ENCODE assay signal across 1 cellular context in genomic region chr2:99559075-99559662, GRCh38.
A peak's percentile ranks its signal among the peaks of the same experiment; 100 is the strongest.
TF ChIP-seq lines count a peak whose summit lies in the region.

No MANE protein-coding gene starts in this region.

TF ChIP-seq in HepG2, 621 proteins besides CTCF, POLR2A, EP300 and RAD21 (continued from another document and continues in another):
- TF ChIP-seq ELK4 (CRISPR knock-in tag; IDR thresholded peaks at IDR 0.05; ENCODE audit: borderline replicate concordance), result no peak
- TF ChIP-seq MEIS1 (CRISPR knock-in tag; IDR thresholded peaks at IDR 0.05; ENCODE audit: borderline replicate concordance), result no peak
- no peak for TF ChIP-seq GZF1 (CRISPR knock-in tag; IDR thresholded peaks at IDR 0.05)
- no peak for TF ChIP-seq MXD1 (CRISPR knock-in tag; IDR thresholded peaks at IDR 0.05)
- TF ChIP-seq ZNF432 (CRISPR knock-in tag; IDR thresholded peaks at IDR 0.05; ENCODE audit: borderline replicate concordance), result no peak
- no peak for TF ChIP-seq ZNF30 (CRISPR knock-in tag; IDR thresholded peaks at IDR 0.05)
- TF ChIP-seq TOPORS (CRISPR knock-in tag; IDR thresholded peaks at IDR 0.05), result no peak
- TF ChIP-seq BORCS8-MEF2B (CRISPR knock-in tag; IDR thresholded peaks at IDR 0.05), result no peak
- no peak for TF ChIP-seq ZNF329 (CRISPR knock-in tag; IDR thresholded peaks at IDR 0.05; ENCODE audit: low read depth)
- TF ChIP-seq XRCC5 (optimal IDR thresholded peaks at IDR 0.05; ENCODE audit: low read length), result peak; percentile 85
- no peak for TF ChIP-seq FOXJ3 (CRISPR knock-in tag; IDR thresholded peaks at IDR 0.05; ENCODE audit: borderline replicate concordance)
- TF ChIP-seq BCL6 (CRISPR knock-in tag; IDR thresholded peaks at IDR 0.05), result no peak
- no peak for TF ChIP-seq ZSCAN30 (CRISPR knock-in tag; IDR thresholded peaks at IDR 0.05)
- TF ChIP-seq FOXM1 (CRISPR knock-in tag; IDR thresholded peaks at IDR 0.05), result no peak
- TF ChIP-seq KDM2A (CRISPR knock-in tag; IDR thresholded peaks at IDR 0.05; ENCODE audit: borderline replicate concordance, low read depth), result peak; percentile 87
- no peak for TF ChIP-seq MED13 (CRISPR knock-in tag; IDR thresholded peaks at IDR 0.05)
- TF ChIP-seq ZNF761 (CRISPR knock-in tag; conservative IDR thresholded peaks at IDR 0.05), result no peak
- no peak for TF ChIP-seq NFRKB (IDR thresholded peaks at IDR 0.05)
- 0 out of 4 replicates have a peak, but pooled peaks of 1 of the 2 experiments have one; percentile 14 for TF ChIP-seq ATF4 (CRISPR knock-in tag; IDR thresholded peaks at IDR 0.05)
- TF ChIP-seq CEBPZ (IDR thresholded peaks at IDR 0.05; ENCODE audit: low read length), result no peak
- TF ChIP-seq MXD3 (CRISPR knock-in tag; IDR thresholded peaks at IDR 0.05), result no peak
- TF ChIP-seq PTBP1 (IDR thresholded peaks at IDR 0.05; ENCODE audit: low read depth, low read length, poor library complexity, severe bottlenecking), result no peak
- peak; percentile 46 for TF ChIP-seq ZNF883 (CRISPR knock-in tag; IDR thresholded peaks at IDR 0.05; ENCODE audit: not compliant biosample characterization)
- TF ChIP-seq ZNF549 (CRISPR knock-in tag; IDR thresholded peaks at IDR 0.05), result no peak
- no peak for TF ChIP-seq ZNF7 (CRISPR knock-in tag; IDR thresholded peaks at IDR 0.05)
- TF ChIP-seq HOXD1 (CRISPR knock-in tag; IDR thresholded peaks at IDR 0.05), result no peak
- TF ChIP-seq GATA4 (IDR thresholded peaks at IDR 0.05; ENCODE audit: borderline replicate concordance, low read depth), result no peak
- no peak for TF ChIP-seq ZNF652 (CRISPR knock-in tag; IDR thresholded peaks at IDR 0.05; ENCODE audit: borderline replicate concordance, low read depth)
- 0 out of 2 replicates have a peak, but pooled peaks have one; percentile 56 for TF ChIP-seq SMAD3 (CRISPR knock-in tag; IDR thresholded peaks at IDR 0.05)
- no peak for TF ChIP-seq ZNF543 (CRISPR knock-in tag; IDR thresholded peaks at IDR 0.05)
- TF ChIP-seq THAP7 (CRISPR knock-in tag; IDR thresholded peaks at IDR 0.05), result no peak
- no peak for TF ChIP-seq DNMT1 (CRISPR knock-in tag; IDR thresholded peaks at IDR 0.05)
- TF ChIP-seq ZBTB3 (CRISPR knock-in tag; IDR thresholded peaks at IDR 0.05; ENCODE audit: borderline replicate concordance, low read depth), result no peak
- TF ChIP-seq ZNF605 (CRISPR knock-in tag; IDR thresholded peaks at IDR 0.05), result 0 out of 2 replicates have a peak, but pooled peaks have one; percentile 23
- TF ChIP-seq RERE (CRISPR knock-in tag; IDR thresholded peaks at IDR 0.05; ENCODE audit: low read depth), result no peak
- 0 out of 2 replicates have a peak, but pooled peaks have one; percentile 25 for TF ChIP-seq HOMEZ (CRISPR knock-in tag; IDR thresholded peaks at IDR 0.05; ENCODE audit: low read depth)
- TF ChIP-seq KLF16 (CRISPR knock-in tag; IDR thresholded peaks at IDR 0.05), result peak in 1 of 2 experiments; percentile 70; a peak in 2 of 4 replicates
- no peak for TF ChIP-seq RNF219 (CRISPR knock-in tag; IDR thresholded peaks at IDR 0.05)
- no peak for TF ChIP-seq ZNF576 (CRISPR knock-in tag; IDR thresholded peaks at IDR 0.05)
- TF ChIP-seq JUNB (CRISPR knock-in tag; IDR thresholded peaks at IDR 0.05; ENCODE audit: borderline replicate concordance), result no peak
- no peak for TF ChIP-seq SOX5 (CRISPR knock-in tag; IDR thresholded peaks at IDR 0.05; ENCODE audit: borderline replicate concordance)
- no peak for TF ChIP-seq ZNF44 (CRISPR knock-in tag; IDR thresholded peaks at IDR 0.05)
- peak; percentile 26; the same call in 1 of the 2 replicates for TF ChIP-seq IKZF5 (CRISPR knock-in tag; IDR thresholded peaks at IDR 0.05)
- TF ChIP-seq SRY (CRISPR knock-in tag; IDR thresholded peaks at IDR 0.05), result no peak
- TF ChIP-seq KMT2A (CRISPR knock-in tag; IDR thresholded peaks at IDR 0.05), result no peak
- TF ChIP-seq ZBTB46 (CRISPR knock-in tag; IDR thresholded peaks at IDR 0.05; ENCODE audit: borderline replicate concordance), result no peak
